In the genomic region with DNA sequence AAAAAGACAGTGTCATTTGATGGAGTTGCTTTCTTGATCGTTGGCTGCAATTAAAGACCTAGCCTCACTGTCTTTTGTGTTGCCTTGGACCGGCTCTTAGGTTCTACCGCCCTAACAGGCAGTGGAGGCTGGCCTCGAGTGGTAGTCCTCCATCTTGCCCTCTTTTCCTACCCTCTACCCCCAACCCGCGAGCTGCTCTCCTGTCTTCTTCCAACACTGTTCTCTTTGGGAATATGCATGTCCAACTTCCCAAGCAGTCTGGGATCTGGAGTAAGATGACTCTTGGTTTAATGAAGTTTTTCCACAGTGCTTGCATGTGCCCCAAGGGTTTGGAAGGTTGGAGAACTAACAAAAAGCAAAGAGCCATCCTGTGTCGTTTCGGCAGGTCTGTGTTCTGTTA, we compare ENCODE assay signal across 8 cellular contexts. TPM values are rescaled to one million over a fixed set of nuclear protein-coding genes. Genes with fewer than 3 reads are reported as not detected.
DNase-seq lines count a peak whose midpoint lies in the region; ATAC-seq and TF ChIP-seq lines count a peak whose summit lies in the region.
"Not testable (repeated sequence)": the region's sequence is repeated elsewhere in the genome, so short reads cannot be mapped to it uniquely, and the experiment has no call there.

No MANE protein-coding gene starts in this region.

- peak overlapping the region; percentile 94 for H3K9ac ChIP-seq in BLaER1
- not testable (repeated sequence) for H3K9ac ChIP-seq in HUES48 (ENCODE audit: low read depth, low read length)
- H3K9ac ChIP-seq in iPS-20b (ENCODE audit: low read depth, low read length) = peak overlapping the region; percentile 73; the same call in 1 of the 2 replicates

- H3K27ac ChIP-seq in BLaER1 (peak overlapping the region; percentile 92), suprapubic skin (peak overlapping the region; percentile 98)
- H3K27ac ChIP-seq in HUES48 (ENCODE audit: low read depth, low read length); iPS-20b (ENCODE audit: low read length): not testable (repeated sequence)

- not testable (repeated sequence) for H2AFZ ChIP-seq in neuron (ENCODE audit: low read depth, low read length)

- peaks cover 38% of the 10 kb centered on the region for H3K4me1 ChIP-seq in BLaER1
- H3K4me1 ChIP-seq in HUES48 (ENCODE audit: control insufficient read depth, insufficient read depth, low read length); iPS-20b (ENCODE audit: insufficient read depth, low read length): not testable (repeated sequence)
- peaks cover 15% of the 10 kb centered on the region for H3K4me1 ChIP-seq in neuron (ENCODE audit: insufficient read depth, low read length)
- peaks cover 32% of the 10 kb centered on the region for H3K4me1 ChIP-seq in suprapubic skin

- H3K4me3 ChIP-seq in BLaER1 (peak overlapping the region; percentile 86), HUES48 (ENCODE audit: low read depth, low read length) (peak overlapping the region; percentile 70), iPS-20b (ENCODE audit: low read length) (peak overlapping the region; percentile 71), neuron (ENCODE audit: low read length) (peak overlapping the region; percentile 61), suprapubic skin (peak overlapping the region; percentile 67)

- not testable (repeated sequence) for TF ChIP-seq CTCF in suprapubic skin (IDR thresholded peaks at IDR 0.05)

- DNase-seq in T-cell = peak in 1 of 34 experiments; percentile 4
- not testable (repeated sequence) for DNase-seq in activated naive CD4-positive, alpha-beta T cell treated with anti-CD3 and anti-CD28 coated beads, Interleukin-2, amount 50 U/mL, for 72 hours (ENCODE audit: low spot score in 2 of 2); effector memory CD8-positive, alpha-beta T cell
- peak in 1 of 2 donors; percentile 54 for DNase-seq in suprapubic skin (ENCODE audit: low spot score in 2 of 2)

- POLR2A ChIA-PET in T-cell (lab: Charles Lee) = not testable (repeated sequence)

- not testable (repeated sequence) for H3K27me3 ChIP-seq in BLaER1; HUES48 (ENCODE audit: control insufficient read depth, insufficient read depth, low read length); iPS-20b (ENCODE audit: insufficient read depth, low read length); neuron (ENCODE audit: insufficient read depth, low read length); suprapubic skin

- H3K4me1 Mint-ChIP-seq in T-cell = peaks cover 27 to 37% (median 32%) of the 10 kb centered on the region in 3 donors
- H3K4me1 Mint-ChIP-seq in effector memory CD8-positive, alpha-beta T cell (ENCODE audit: low read depth in 2 of 2) = peaks cover 15% of the 10 kb centered on the region in 2 donors

- H3K27ac Mint-ChIP-seq in T-cell = peak overlapping the region; percentile 65 to 76
- peak overlapping the region; percentile 7 to 72 for H3K27ac Mint-ChIP-seq in activated naive CD4-positive, alpha-beta T cell treated with anti-CD3 and anti-CD28 coated beads, Interleukin-2, amount 50 U/mL, for 72 hours
- peak overlapping the region; percentile 59 to 63 for H3K27ac Mint-ChIP-seq in effector memory CD8-positive, alpha-beta T cell

- H3K4me3 Mint-ChIP-seq in T-cell = peak overlapping the region; percentile 75 to 81 (median 79)
- H3K4me3 Mint-ChIP-seq in effector memory CD8-positive, alpha-beta T cell = peak overlapping the region; percentile 70 to 72

- H3K9me3 Mint-ChIP-seq in T-cell; activated naive CD4-positive, alpha-beta T cell treated with anti-CD3 and anti-CD28 coated beads, Interleukin-2, amount 50 U/mL, for 72 hours; effector memory CD8-positive, alpha-beta T cell: not testable (repeated sequence)

- TF ChIP-seq EP300 in suprapubic skin (IDR thresholded peaks at IDR 0.05) = not testable (repeated sequence)

- H3K36me3 Mint-ChIP-seq in T-cell = not testable (repeated sequence)
- H3K36me3 Mint-ChIP-seq in activated naive CD4-positive, alpha-beta T cell treated with anti-CD3 and anti-CD28 coated beads, Interleukin-2, amount 50 U/mL, for 72 hours = peaks cover 5 to 13% of the 10 kb centered on the region in 2 donors
- peaks cover 37% of the 10 kb centered on the region for H3K36me3 Mint-ChIP-seq in effector memory CD8-positive, alpha-beta T cell (ENCODE audit: insufficient read depth)

- H4K20me1 ChIP-seq in BLaER1 = peaks cover 25% of the 10 kb centered on the region

- not testable (repeated sequence) for TF ChIP-seq POLR2A in suprapubic skin (IDR thresholded peaks at IDR 0.05)

- H3K36me3 ChIP-seq in BLaER1 (peaks cover 15% of the 10 kb centered on the region), iPS-20b (ENCODE audit: insufficient read depth, low read depth, low read length) (peaks cover 13% of the 10 kb centered on the region; the same call in 1 of the 2 replicates)
- H3K36me3 ChIP-seq in HUES48 (ENCODE audit: control insufficient read depth, insufficient read depth, low read length); neuron (ENCODE audit: insufficient read depth, low read length); suprapubic skin: not testable (repeated sequence)

- not testable (repeated sequence) for H3K27me3 Mint-ChIP-seq in T-cell; effector memory CD8-positive, alpha-beta T cell

- CTCF ChIA-PET in T-cell (lab: Charles Lee) = not testable (repeated sequence)

- H3K4me2 ChIP-seq in BLaER1 = peak overlapping the region; percentile 89

- ATAC-seq in T-cell (replicated peaks in 1 of 4); activated naive CD4-positive, alpha-beta T cell treated with anti-CD3 and anti-CD28 coated beads, Interleukin-2, amount 50 U/mL, for 72 hours; effector memory CD8-positive, alpha-beta T cell (replicated peaks): not testable (repeated sequence)

- 81% methylated on average over 8 of the region's 8 CpGs for WGBS in suprapubic skin

- H3K9me3 ChIP-seq in BLaER1; HUES48 (ENCODE audit: control insufficient read depth, insufficient read depth, low read length); iPS-20b (ENCODE audit: insufficient read depth, low read depth, low read length); neuron (ENCODE audit: low read length); suprapubic skin: not testable (repeated sequence)

RNA-seq across cellular contexts. Expression of a gene that starts 1.5 kb away (rescaled TPM):
- 10 to 100 TPM; 46.8 to 82.2 (median 54.7) TPM for total RNA-seq in T-cell
- 10 to 100 TPM; 40.7 to 44.4 TPM for total RNA-seq in activated naive CD4-positive, alpha-beta T cell treated with anti-CD3 and anti-CD28 coated beads, Interleukin-2, amount 50 U/mL, for 72 hours
- 10 to 100 TPM; 25.4 to 47.8 (median 26.5) TPM for total RNA-seq in suprapubic skin

RNA-seq across cellular contexts. Expression of a gene that starts 53.4 kb away (rescaled TPM):
- total RNA-seq in T-cell = 10 to 100 TPM in 4 of 5 donors, 1 to 10 TPM in 1; 9.1 to 17.3 (median 15.3) TPM
- total RNA-seq in activated naive CD4-positive, alpha-beta T cell treated with anti-CD3 and anti-CD28 coated beads, Interleukin-2, amount 50 U/mL, for 72 hours = 10 to 100 TPM; 22.7 to 25.1 TPM
- 10 to 100 TPM; 14.7 to 21.7 (median 15.4) TPM for total RNA-seq in suprapubic skin
